11 cellular contexts compared by ENCODE assay signal in the genomic region with DNA sequence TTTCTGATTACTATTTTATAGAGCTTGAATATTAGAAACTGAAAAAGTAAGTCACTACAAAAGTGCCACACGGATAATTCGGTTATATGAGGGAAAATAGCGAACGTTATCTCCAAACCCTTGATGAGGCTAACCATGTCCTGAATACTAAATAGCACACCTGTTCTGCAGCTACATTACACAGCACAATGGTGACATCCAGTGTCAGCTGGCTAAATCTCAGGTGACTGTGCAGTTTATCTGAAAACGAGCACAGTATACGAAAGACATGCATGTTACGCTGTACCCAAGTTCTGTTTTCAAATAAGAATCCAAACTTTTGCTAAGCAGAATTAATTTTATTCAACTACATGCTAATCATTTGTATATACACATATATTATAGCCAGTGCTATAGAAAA. TPM values are rescaled to one million over a fixed set of nuclear protein-coding genes. Genes with fewer than 3 reads are reported as not detected.
A peak's percentile ranks its signal among the peaks of the same experiment; 100 is the strongest.
DNase-seq lines count a peak whose midpoint lies in the region; ATAC-seq, FAIRE-seq and TF ChIP-seq lines count a peak whose summit lies in the region.
"Had no signal": no experiment of that assay in that cellular context is flagged by ENCODE, and none has a peak within 500 bp of the region (broad histone marks: within the 10 kb centered on the region; RNA-seq: fewer than 3 reads in every experiment).

No MANE protein-coding gene starts in this region.

- peak overlapping the region in 1 of 4 donors; percentile 30 for H3K27ac ChIP-seq in body of pancreas

- no peak for FAIRE-seq in frontal cortex (lab: Jason Lieb, UNC)
- FAIRE-seq: astrocyte had no signal

- WGBS in body of pancreas, 2 donors = 17 to 24% methylated on average over 7 of the region's 7 CpGs

- intact Hi-C loops in body of pancreas (cut with DNase I) = loop anchor here (10.0 kb wide), 1 partner anchor 275 kb away; no protein-coding TSS in a partner anchor

- peak; percentile 20 for DNase-seq in NCI-H2107 (lab: John Stamatoyannopoulos, UW)
- DNase-seq in body of pancreas = peak; percentile 64 to 78 (median 68)
- DNase-seq in mucosa of gallbladder (ENCODE audit: low spot score) = peak; percentile 26
- no peak for DNase-seq in frontal cortex (ENCODE audit: low spot score in 2 of 2)
- DNase-seq in stimulated activated CD4-positive, alpha-beta T cell treated with anti-CD3 and anti-CD28 coated beads, Interleukin-15, amount 100 ng/mL, for 24 hours = no peak
- no peak for DNase-seq in T-helper 2 cell treated with Interferon-gamma antibody and Interleukin-4, amounts not matched to agents 5 μg/mL and 100 μg/mL, for 36 hours (ENCODE audit: low spot score)
- DNase-seq: activated CD8-positive, alpha-beta memory T cell treated with anti-CD3 and anti-CD28 coated beads, Interleukin-2, amount 50 U/mL, for 48 hours; kidney glomerular epithelial cell; SW 1271 had no signal

- H3K4me1 Mint-ChIP-seq in T-helper 2 cell treated with Interferon-gamma antibody and Interleukin-4, amounts not matched to agents 5 μg/mL and 100 μg/mL, for 36 hours (ENCODE audit: low read depth) = peaks cover 14% of the 10 kb centered on the region

- no peak overlapping the region for H3K4me3 ChIP-seq in body of pancreas

- no peaks in the 10 kb centered on the region for H3K9me3 Mint-ChIP-seq in T-helper 2 cell treated with Interferon-gamma antibody and Interleukin-4, amounts not matched to agents 5 μg/mL and 100 μg/mL, for 36 hours

- H3K27me3 Mint-ChIP-seq in T-helper 2 cell treated with Interferon-gamma antibody and Interleukin-4, amounts not matched to agents 5 μg/mL and 100 μg/mL, for 36 hours (ENCODE audit: low read depth) = peaks cover 30% of the 10 kb centered on the region

- H3K9me3 ChIP-seq in body of pancreas = no peaks in the 10 kb centered on the region

- no peak overlapping the region for H3K27ac Mint-ChIP-seq in T-helper 2 cell treated with Interferon-gamma antibody and Interleukin-4, amounts not matched to agents 5 μg/mL and 100 μg/mL, for 36 hours

- no peak overlapping the region for H3K4me3 Mint-ChIP-seq in T-helper 2 cell treated with Interferon-gamma antibody and Interleukin-4, amounts not matched to agents 5 μg/mL and 100 μg/mL, for 36 hours

- H3K4me1 ChIP-seq in body of pancreas = peaks cover 45% of the 10 kb centered on the region

- H3K27me3 ChIP-seq in body of pancreas = no peaks in the 10 kb centered on the region

- no peak for TF ChIP-seq POLR2A in body of pancreas (IDR thresholded peaks at IDR 0.05)

- TF ChIP-seq CTCF in GM12872 (IDR thresholded peaks at IDR 0.05; ENCODE audit: insufficient read depth, low read depth, low read length) (0 out of 3 replicates have a peak, but pooled peaks have one; percentile 6), body of pancreas (IDR thresholded peaks at IDR 0.05) (peak in 6 of 7 experiments; percentile 30 to 91 (median 83))

- H3K36me3 ChIP-seq in body of pancreas (replicated peaks in 1 of 2; ENCODE audit: insufficient read depth in 1 of 2, low read depth in 2 of 2) = no peaks in the 10 kb centered on the region

- peak; percentile 82 for ATAC-seq in body of pancreas

- no peaks in the 10 kb centered on the region for H3K36me3 Mint-ChIP-seq in T-helper 2 cell treated with Interferon-gamma antibody and Interleukin-4, amounts not matched to agents 5 μg/mL and 100 μg/mL, for 36 hours (ENCODE audit: low read depth)

RNA-seq across cellular contexts. Expression of a gene that starts 9.0 kb away (rescaled TPM):
- total RNA-seq in body of pancreas = 10 to 100 TPM in 1 of 2 donors, 1 to 10 TPM in 1; 5.3 to 13.0 TPM
- 9.8 TPM for total RNA-seq in mucosa of gallbladder
- 1.2 TPM for total RNA-seq in frontal cortex

Comparison
In these comparisons a context has a peak if more than half of its experiments do, and no peak if none do; other contexts are left out.
1. DNase-seq: peak in NCI-H2107 (single experiment), body of pancreas (4 of 4) and mucosa of gallbladder (single experiment); none in frontal cortex (0 of 2), stimulated activated CD4-positive, alpha-beta T cell treated with anti-CD3 and anti-CD28 coated beads, Interleukin-15, amount 100 ng/mL, for 24 hours (single experiment) and T-helper 2 cell treated with Interferon-gamma antibody and Interleukin-4, amounts not matched to agents 5 μg/mL and 100 μg/mL, for 36 hours (single experiment).